16 cellular contexts compared by ENCODE assay signal in the genomic region with DNA sequence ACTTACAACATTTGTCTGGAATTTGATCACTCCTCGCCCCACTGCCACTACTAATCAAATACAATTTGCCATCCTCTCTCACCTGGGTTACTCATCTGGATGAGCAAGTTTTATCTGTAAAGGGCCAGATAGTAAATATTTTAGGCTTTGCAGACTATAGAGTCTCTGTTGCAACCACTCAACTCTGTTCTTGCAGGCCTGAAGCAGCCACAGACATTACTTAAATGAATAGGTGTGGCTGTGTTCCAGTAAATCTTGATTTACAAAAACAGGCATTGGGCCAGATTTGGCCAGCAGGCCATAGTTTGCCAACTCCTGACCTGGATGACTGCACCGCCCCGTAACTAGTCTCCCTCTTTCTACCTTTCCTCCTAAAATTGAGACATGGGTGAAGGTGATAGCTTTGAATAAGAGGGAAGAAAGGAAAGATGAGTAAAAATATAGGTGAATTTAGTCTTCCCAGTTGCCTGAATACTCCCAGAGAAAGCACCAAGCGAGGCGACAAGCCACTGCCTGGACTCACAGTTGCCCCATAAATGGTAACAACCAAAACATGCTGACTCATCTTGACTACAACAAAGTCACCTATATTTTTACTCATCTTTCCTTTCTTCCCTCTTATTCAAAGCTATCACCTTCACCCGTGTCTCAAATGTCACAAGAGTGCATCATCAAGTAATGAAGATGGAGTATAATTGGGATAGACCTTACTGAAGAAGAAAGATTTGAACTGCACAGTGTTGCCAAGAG. TPM values are rescaled to one million over a fixed set of nuclear protein-coding genes. Genes with fewer than 3 reads are reported as not detected.
DNase-seq lines count a peak whose midpoint lies in the region; ATAC-seq, FAIRE-seq and TF ChIP-seq lines count a peak whose summit lies in the region.
"Had no signal": no experiment of that assay in that cellular context is flagged by ENCODE, and none has a peak within 500 bp of the region (broad histone marks: within the 10 kb centered on the region; RNA-seq: fewer than 3 reads in every experiment).

No MANE protein-coding gene starts in this region.

- no peak overlapping the region for H3K27ac ChIP-seq in osteoblast (ENCODE audit: low read depth, low read length)
- H3K27ac ChIP-seq: left ventricle myocardium inferior, SJCRH30 had no signal

- no peak overlapping the region for H3K4me3 ChIP-seq in epithelial cell of esophagus (ENCODE audit: low read length)
- no peak overlapping the region for H3K4me3 ChIP-seq in osteoblast (ENCODE audit: insufficient read depth, low read length)
- H3K4me3 ChIP-seq in MG63 = no peak overlapping the region
- H3K4me3 ChIP-seq: left ventricle myocardium inferior, SJCRH30 had no signal

- H3K4me1 ChIP-seq in osteoblast (ENCODE audit: insufficient read depth, low read length) = no peaks in the 10 kb centered on the region
- H3K4me1 ChIP-seq: left ventricle myocardium inferior, SJCRH30 had no signal

- no peak for TF ChIP-seq POLR2A in H54 (IDR thresholded peaks at IDR 0.05; ENCODE audit: low read depth, low read length)

- DNase-seq in H54 (ENCODE audit: insufficient read length, low spot score) = no peak
- peak; percentile 23 for DNase-seq in NCI-H226
- peak; percentile 92 for DNase-seq in epithelial cell of esophagus (ENCODE audit: low read depth)
- DNase-seq in osteoblast (ENCODE audit: insufficient read length, low spot score, missing footprints) = no peak
- no peak for DNase-seq in RKO (ENCODE audit: low spot score)
- DNase-seq in MG63 = no peak
- DNase-seq: activated CD4-positive, CD25-positive, alpha-beta regulatory T cell treated with anti-CD3 and anti-CD28 coated beads, Interleukin-2, amount 50 U/mL, for 72 hours; activated CD8-positive, alpha-beta memory T cell treated with anti-CD3 and anti-CD28 coated beads, Interleukin-2, amount 10 ng/mL, durations not matched to agents 7 days and 5 days; AML-193; GOT3; KG1; left ventricle myocardium inferior; NCI-H1105; SJCRH30; stimulated activated CD4-positive, alpha-beta T cell treated with anti-CD3 and anti-CD28 coated beads, Interleukin-2, amount 100 ng/mL, for 48 hours had no signal

- H4K20me1 ChIP-seq in osteoblast (ENCODE audit: insufficient read depth, low read length) = no peaks in the 10 kb centered on the region

- H3K9me3 ChIP-seq in osteoblast (ENCODE audit: low read depth, low read length) (no peaks in the 10 kb centered on the region), MG63 (no peaks in the 10 kb centered on the region)
- H3K9me3 ChIP-seq: left ventricle myocardium inferior, SJCRH30 had no signal

- H3K4me2 ChIP-seq in osteoblast (ENCODE audit: insufficient read depth, low read length) = no peak overlapping the region

- H3K27me3 ChIP-seq in osteoblast (ENCODE audit: insufficient read depth, low read length) = no peaks in the 10 kb centered on the region
- no peaks in the 10 kb centered on the region for H3K27me3 ChIP-seq in MG63
- H3K27me3 ChIP-seq: SJCRH30 had no signal

- peak overlapping the region; percentile 3 for H2AFZ ChIP-seq in osteoblast (ENCODE audit: low read length)

- H3K79me2 ChIP-seq in osteoblast (ENCODE audit: insufficient read depth, low read length) = no peaks in the 10 kb centered on the region

- H3K36me3 ChIP-seq in osteoblast (ENCODE audit: insufficient read depth, low read length) (no peaks in the 10 kb centered on the region), MG63 (no peaks in the 10 kb centered on the region)
- H3K36me3 ChIP-seq: left ventricle myocardium inferior, SJCRH30 had no signal

- peak; percentile 62 for FAIRE-seq in H54 (lab: Jason Lieb, UNC)

- TF ChIP-seq CTCF in epithelial cell of esophagus (IDR thresholded peaks at IDR 0.05; ENCODE audit: insufficient read depth, low read depth, low read length, missing control alignments) (no peak), osteoblast (IDR thresholded peaks at IDR 0.05; ENCODE audit: extremely low read depth, low read depth, low read length) (no peak)

- ATAC-seq in GM18858 (IDR thresholded peaks at IDR 0.05; ENCODE audit: unreplicated experiment) = no peak
- ATAC-seq: activated CD8-positive, alpha-beta memory T cell treated with anti-CD3 and anti-CD28 coated beads, Interleukin-2, amount 10 ng/mL, durations not matched to agents 7 days and 5 days had no signal

RNA-seq across cellular contexts. Expression of gene SCAMP1, which starts 32.5 kb away (rescaled TPM):
- total RNA-seq in osteoblast = 70.2 and 71.9 TPM in 2 replicates
- total RNA-seq in MG63 (2014; rRNA removed; shearing (Covaris generic); ENCODE audit: low replicate concordance) = 20.2 and 31.8 TPM in 2 replicates

RNA-seq across cellular contexts. Expression of gene AP3B1, which starts 33.4 kb away (rescaled TPM):
- 77.4 and 85.7 TPM in 2 replicates for total RNA-seq in osteoblast
- 41.1 and 49.8 TPM in 2 replicates for total RNA-seq in MG63 (2014; rRNA removed; shearing (Covaris generic); ENCODE audit: low replicate concordance)

Comparison
In these comparisons a context has a peak if more than half of its experiments do, and no peak if none do; other contexts are left out.
1. DNase-seq: peak in NCI-H226 (single experiment) and epithelial cell of esophagus (single experiment); none in H54 (single experiment), osteoblast (single experiment), RKO (single experiment) and MG63 (single experiment).